In genomic region chr16:4307215-4308037, GRCh38 we compare ENCODE assay signal across 1 cellular context.
TF ChIP-seq lines count a peak whose summit lies in the region.

No MANE protein-coding gene starts in this region.

TF ChIP-seq in WTC11, 78 proteins besides CTCF, POLR2A, EP300 and RAD21 (continued from another document):
- TF ChIP-seq NFYB (CRISPR knock-in tag; conservative IDR thresholded peaks at IDR 0.05; ENCODE audit: low read depth) (no peak), ZNF121 (CRISPR knock-in tag; IDR thresholded peaks at IDR 0.05) (no peak), ZSCAN18 (CRISPR knock-in tag; IDR thresholded peaks at IDR 0.05) (no peak), ZNF317 (CRISPR knock-in tag; IDR thresholded peaks at IDR 0.05; ENCODE audit: borderline replicate concordance, low read depth) (no peak), GABPB1 (CRISPR knock-in tag; IDR thresholded peaks at IDR 0.05) (no peak)
- TF ChIP-seq, protein P1, sequence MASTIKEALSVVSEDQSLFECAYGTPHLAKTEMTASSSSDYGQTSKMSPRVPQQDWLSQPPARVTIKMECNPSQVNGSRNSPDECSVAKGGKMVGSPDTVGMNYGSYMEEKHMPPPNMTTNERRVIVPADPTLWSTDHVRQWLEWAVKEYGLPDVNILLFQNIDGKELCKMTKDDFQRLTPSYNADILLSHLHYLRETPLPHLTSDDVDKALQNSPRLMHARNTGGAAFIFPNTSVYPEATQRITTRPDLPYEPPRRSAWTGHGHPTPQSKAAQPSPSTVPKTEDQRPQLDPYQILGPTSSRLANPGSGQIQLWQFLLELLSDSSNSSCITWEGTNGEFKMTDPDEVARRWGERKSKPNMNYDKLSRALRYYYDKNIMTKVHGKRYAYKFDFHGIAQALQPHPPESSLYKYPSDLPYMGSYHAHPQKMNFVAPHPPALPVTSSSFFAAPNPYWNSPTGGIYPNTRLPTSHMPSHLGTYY (CRISPR knock-in tag; IDR thresholded peaks at IDR 0.05), result no peak
